In the genomic region with DNA sequence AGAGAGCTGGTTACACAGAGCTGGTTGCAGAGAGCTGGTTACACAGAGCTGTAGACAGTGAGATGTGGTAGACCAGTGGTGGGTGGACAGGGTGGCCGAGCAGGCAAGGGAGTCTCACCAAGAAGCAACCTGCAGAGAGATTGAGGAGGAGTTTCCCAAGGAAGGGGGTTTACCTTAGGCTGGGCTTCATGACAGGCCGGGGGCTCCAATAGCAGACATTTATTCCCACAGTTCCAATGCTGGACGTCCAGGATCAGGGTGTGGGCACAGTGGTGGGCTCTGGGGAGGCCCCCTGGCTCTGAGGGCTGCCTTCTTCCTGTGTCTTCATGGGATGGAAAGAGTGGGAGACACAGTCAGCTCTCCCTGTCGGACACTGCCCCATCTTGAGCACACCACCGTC, we compare ENCODE assay signal across 19 cellular contexts.
"Had no signal": no experiment of that assay in that cellular context is flagged by ENCODE, and none has a peak within 500 bp of the region (broad histone marks: within the 10 kb centered on the region; RNA-seq: fewer than 3 reads in every experiment).

No MANE protein-coding gene starts in this region.

- H3K4me3 ChIP-seq: MG63 had no signal

- DNase-seq: IMR-90, Karpas-422, KG1, MG63, NCI-H1092 treated with DMSO at 0.1 percent for 48 hours, NCI-H1436, NCI-H187 treated with DMSO at 0.1 percent for 48 hours, NCI-H2029 treated with DMSO at 0.1 percent for 48 hours, NCI-H2107, NCI-H226, NCI-H446, NCI-H510A, NCI-H524 treated with DMSO at 0.1 percent for 48 hours, NCI-H69, NCI-H774, SHP77, SK-N-SH, SW 1271 had no signal

- H3K9ac ChIP-seq: SK-N-SH had no signal

- H3K36me3 ChIP-seq: MG63 had no signal

- H3K9me3 ChIP-seq: MG63, SK-N-SH had no signal

- H3K4me2 ChIP-seq: SK-N-SH had no signal

- H3K27ac ChIP-seq: RWPE1 had no signal
